In genomic region chr19:5932593-5933262, GRCh38 we compare ENCODE assay signal across 1 cellular context.
TF ChIP-seq lines count a peak whose summit lies in the region.

No MANE protein-coding gene starts in this region.

TF ChIP-seq in SK-N-SH, 30 proteins besides CTCF, POLR2A, EP300 and RAD21:
- no peak for TF ChIP-seq MEF2A (IDR thresholded peaks at IDR 0.05; ENCODE audit: borderline replicate concordance, low read depth)
- TF ChIP-seq NFIC (IDR thresholded peaks at IDR 0.05; ENCODE audit: borderline replicate concordance) = no peak
- TF ChIP-seq SIN3A (IDR thresholded peaks at IDR 0.05; ENCODE audit: borderline replicate concordance, low read depth, low read length) = no peak
- no peak for TF ChIP-seq CHD2 (IDR thresholded peaks at IDR 0.05; ENCODE audit: low read length, partially characterized antibody)
- TF ChIP-seq, protein P1, sequence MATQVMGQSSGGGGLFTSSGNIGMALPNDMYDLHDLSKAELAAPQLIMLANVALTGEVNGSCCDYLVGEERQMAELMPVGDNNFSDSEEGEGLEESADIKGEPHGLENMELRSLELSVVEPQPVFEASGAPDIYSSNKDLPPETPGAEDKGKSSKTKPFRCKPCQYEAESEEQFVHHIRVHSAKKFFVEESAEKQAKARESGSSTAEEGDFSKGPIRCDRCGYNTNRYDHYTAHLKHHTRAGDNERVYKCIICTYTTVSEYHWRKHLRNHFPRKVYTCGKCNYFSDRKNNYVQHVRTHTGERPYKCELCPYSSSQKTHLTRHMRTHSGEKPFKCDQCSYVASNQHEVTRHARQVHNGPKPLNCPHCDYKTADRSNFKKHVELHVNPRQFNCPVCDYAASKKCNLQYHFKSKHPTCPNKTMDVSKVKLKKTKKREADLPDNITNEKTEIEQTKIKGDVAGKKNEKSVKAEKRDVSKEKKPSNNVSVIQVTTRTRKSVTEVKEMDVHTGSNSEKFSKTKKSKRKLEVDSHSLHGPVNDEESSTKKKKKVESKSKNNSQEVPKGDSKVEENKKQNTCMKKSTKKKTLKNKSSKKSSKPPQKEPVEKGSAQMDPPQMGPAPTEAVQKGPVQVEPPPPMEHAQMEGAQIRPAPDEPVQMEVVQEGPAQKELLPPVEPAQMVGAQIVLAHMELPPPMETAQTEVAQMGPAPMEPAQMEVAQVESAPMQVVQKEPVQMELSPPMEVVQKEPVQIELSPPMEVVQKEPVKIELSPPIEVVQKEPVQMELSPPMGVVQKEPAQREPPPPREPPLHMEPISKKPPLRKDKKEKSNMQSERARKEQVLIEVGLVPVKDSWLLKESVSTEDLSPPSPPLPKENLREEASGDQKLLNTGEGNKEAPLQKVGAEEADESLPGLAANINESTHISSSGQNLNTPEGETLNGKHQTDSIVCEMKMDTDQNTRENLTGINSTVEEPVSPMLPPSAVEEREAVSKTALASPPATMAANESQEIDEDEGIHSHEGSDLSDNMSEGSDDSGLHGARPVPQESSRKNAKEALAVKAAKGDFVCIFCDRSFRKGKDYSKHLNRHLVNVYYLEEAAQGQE (IDR thresholded peaks at IDR 0.05; ENCODE audit: low read depth, low read length) = no peak
- TF ChIP-seq YY1 (IDR thresholded peaks at IDR 0.05; ENCODE audit: low read depth) = no peak
- TF ChIP-seq TAF1 (IDR thresholded peaks at IDR 0.05; ENCODE audit: borderline replicate concordance, low read depth, low read length) = no peak
- no peak for TF ChIP-seq MXI1 (IDR thresholded peaks at IDR 0.05; ENCODE audit: low read depth, low read length)
- TF ChIP-seq, protein P2, sequence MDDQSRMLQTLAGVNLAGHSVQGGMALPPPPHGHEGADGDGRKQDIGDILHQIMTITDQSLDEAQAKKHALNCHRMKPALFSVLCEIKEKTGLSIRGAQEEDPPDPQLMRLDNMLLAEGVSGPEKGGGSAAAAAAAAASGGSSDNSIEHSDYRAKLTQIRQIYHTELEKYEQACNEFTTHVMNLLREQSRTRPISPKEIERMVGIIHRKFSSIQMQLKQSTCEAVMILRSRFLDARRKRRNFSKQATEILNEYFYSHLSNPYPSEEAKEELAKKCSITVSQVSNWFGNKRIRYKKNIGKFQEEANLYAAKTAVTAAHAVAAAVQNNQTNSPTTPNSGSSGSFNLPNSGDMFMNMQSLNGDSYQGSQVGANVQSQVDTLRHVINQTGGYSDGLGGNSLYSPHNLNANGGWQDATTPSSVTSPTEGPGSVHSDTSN (IDR thresholded peaks at IDR 0.05) = no peak
- no peak for TF ChIP-seq JUND (IDR thresholded peaks at IDR 0.05)
- no peak for TF ChIP-seq FOXM1 (IDR thresholded peaks at IDR 0.05; ENCODE audit: low read depth)
- no peak for TF ChIP-seq ZBTB33 (IDR thresholded peaks at IDR 0.05; ENCODE audit: borderline replicate concordance, low read depth)
- TF ChIP-seq RXRA (IDR thresholded peaks at IDR 0.05; ENCODE audit: borderline replicate concordance, low read depth) = no peak
- no peak for TF ChIP-seq SMC3 (IDR thresholded peaks at IDR 0.05; ENCODE audit: low read depth, low read length)
- no peak for TF ChIP-seq USF2 (IDR thresholded peaks at IDR 0.05; ENCODE audit: borderline replicate concordance, low read depth, low read length)
TF ChIP-seq in SK-N-SH: peak in this region for 0.
